In genomic region chr3:171541647-171542046, GRCh38 we compare ENCODE assay signal across 25 cellular contexts.
"Had no signal": no experiment of that assay in that cellular context is flagged by ENCODE, and none has a peak within 500 bp of the region (broad histone marks: within the 10 kb centered on the region; RNA-seq: fewer than 3 reads in every experiment).

No MANE protein-coding gene starts in this region.

- H3K4me3 ChIP-seq: colonic mucosa, coronary artery, dorsolateral prefrontal cortex, esophagus squamous epithelium, gastrocnemius medialis, gastroesophageal sphincter, heart left ventricle, heart right ventricle had no signal

- H3K27ac ChIP-seq: colonic mucosa, coronary artery, dorsolateral prefrontal cortex, epithelial cell of prostate, esophagus squamous epithelium, foreskin keratinocyte, gastrocnemius medialis, gastroesophageal sphincter, heart left ventricle, heart right ventricle had no signal

- FAIRE-seq: colon, endometrium, frontal cortex had no signal

- H3K36me3 ChIP-seq: colonic mucosa, esophagus squamous epithelium, gastrocnemius medialis, gastroesophageal sphincter, heart left ventricle, heart right ventricle had no signal

- H3K9me3 ChIP-seq: colonic mucosa, esophagus squamous epithelium, gastrocnemius medialis, gastroesophageal sphincter, heart left ventricle, heart right ventricle had no signal

- ATAC-seq: effector memory CD8-positive, alpha-beta T cell; esophagus mucosa; foreskin keratinocyte; gastrocnemius medialis; gastroesophageal sphincter; heart left ventricle; heart right ventricle had no signal

- H3K4me1 ChIP-seq: colonic mucosa, esophagus squamous epithelium, foreskin keratinocyte, gastrocnemius medialis, gastroesophageal sphincter had no signal

- H3K27me3 ChIP-seq: colonic mucosa, dorsolateral prefrontal cortex, esophagus squamous epithelium, foreskin keratinocyte, gastrocnemius medialis, gastroesophageal sphincter, heart left ventricle, heart right ventricle had no signal

- DNase-seq: colonic mucosa; cortex of kidney; dorsolateral prefrontal cortex; effector CD4-positive, alpha-beta T cell; effector CD8-positive, alpha-beta T cell; effector memory CD4-positive, alpha-beta T cell; effector memory CD8-positive, alpha-beta T cell; endodermal cell; erythroblast; esophagus squamous epithelium; foreskin fibroblast; foreskin keratinocyte; foreskin melanocyte; gastrocnemius medialis; glutamatergic neuron; head of caudate nucleus; heart left ventricle; heart right ventricle had no signal
